1 cellular context compared by ENCODE assay signal in the genomic region with DNA sequence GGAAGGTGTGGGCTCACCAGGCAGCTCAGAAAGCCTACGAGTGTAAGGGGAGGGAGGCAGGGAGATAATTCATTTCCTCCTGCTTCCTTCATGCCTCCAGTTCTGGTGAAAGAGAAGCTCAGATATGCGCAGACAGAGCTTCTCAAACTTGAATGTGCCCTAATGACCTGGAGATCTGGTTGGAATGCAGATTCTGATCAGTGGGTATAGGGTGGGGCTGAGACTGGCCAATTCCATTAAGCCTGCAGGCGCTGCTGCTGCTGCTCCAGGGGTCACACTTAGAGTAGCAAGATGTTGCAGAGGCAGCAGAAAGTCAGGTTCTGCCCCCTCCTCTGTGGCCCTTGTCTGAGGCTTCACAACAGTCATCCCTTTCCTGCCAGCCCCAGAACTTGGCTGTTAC.
TF ChIP-seq lines count a peak whose summit lies in the region.

No MANE protein-coding gene starts in this region.

TF ChIP-seq in H1, 55 proteins besides CTCF, POLR2A, EP300 and RAD21:
- TF ChIP-seq KDM4A (IDR thresholded peaks at IDR 0.05; ENCODE audit: low read depth, low read length, severe bottlenecking) (peak; percentile 9), USF2 (IDR thresholded peaks at IDR 0.05; ENCODE audit: low read length) (no peak)
TF ChIP-seq in H1: peak in this region for 1.
